In genomic region chr2:85889648-85890281, GRCh38 we compare ENCODE assay signal across 8 cellular contexts. TPM values are rescaled to one million over a fixed set of nuclear protein-coding genes. Genes with fewer than 3 reads are reported as not detected.
A peak's percentile ranks its signal among the peaks of the same experiment; 100 is the strongest.
DNase-seq lines count a peak whose midpoint lies in the region; ATAC-seq and TF ChIP-seq lines count a peak whose summit lies in the region.

No MANE protein-coding gene starts in this region.

- H3K27me3 Mint-ChIP-seq in CD4-positive, alpha-beta T cell, result no peaks in the 10 kb centered on the region

- TF ChIP-seq CTCF in CD4-positive, alpha-beta T cell (IDR thresholded peaks at IDR 0.05), result no peak
- TF ChIP-seq CTCF in OCI-LY3 (IDR thresholded peaks at IDR 0.05; ENCODE audit: low read depth, low read length), result no peak

- H3K9ac ChIP-seq in OCI-LY3 (ENCODE audit: low read length), result peak overlapping the region; percentile 75

- H3K4me2 ChIP-seq in OCI-LY3 (ENCODE audit: low read length), result peak overlapping the region; percentile 76

- H2AFZ ChIP-seq in OCI-LY3 (ENCODE audit: low read depth, low read length), result peak overlapping the region; percentile 60
- H2AFZ ChIP-seq in neuron (ENCODE audit: low read depth, low read length), result peak overlapping the region; percentile 79

- H3K27ac Mint-ChIP-seq in CD4-positive, alpha-beta T cell, result peak overlapping the region; percentile 95

- ATAC-seq in CD4-positive, alpha-beta T cell (ENCODE audit: poor library complexity), result no peak
- ATAC-seq in GM21528 (IDR thresholded peaks at IDR 0.05; ENCODE audit: low FRiP score, unreplicated experiment) (no peak), HG03469 (IDR thresholded peaks at IDR 0.05; ENCODE audit: unreplicated experiment) (no peak)

- peaks cover 57% of the 10 kb centered on the region for H3K4me1 Mint-ChIP-seq in CD4-positive, alpha-beta T cell (ENCODE audit: low read depth)

- no peaks in the 10 kb centered on the region for H3K9me3 Mint-ChIP-seq in CD4-positive, alpha-beta T cell

- POLR2A ChIA-PET in CD4-positive, alpha-beta T cell (lab: Charles Lee), result interaction anchor here (0.7 to 5.6 kb wide), 14 partner anchors 17 to 551 kb away, joined by 3 to 81 read pairs (median 7); partner anchors contain the start of genes KDM3A, POLR1A and PTCD3

- CTCF ChIA-PET in CD4-positive, alpha-beta T cell (lab: Charles Lee), result interaction anchor here (0.8 to 5.8 kb wide), 13 partner anchors 10 to 253 kb away, joined by 3 to 71 read pairs (median 11); partner anchors contain the start of genes POLR1A and PTCD3

- intact Hi-C loops in CD4-positive, alpha-beta T cell (cut with DNase I, micrococcal nuclease), result loop anchor here (1.0 to 2.0 kb wide), 6 partner anchors 36 to 217 kb away; partner anchors contain the start of gene PTCD3 (in 1 of the 2)

- peaks cover 24% of the 10 kb centered on the region for H4K20me1 ChIP-seq in OCI-LY3 (ENCODE audit: insufficient read depth, low read length)

- WGBS in esophagus, 2 donors, result 30 to 36% methylated on average over 20 of the region's 20 CpGs

- H3K36me3 ChIP-seq in OCI-LY3 (replicated peaks; ENCODE audit: low read depth, low read length), result peaks cover 31% of the 10 kb centered on the region
- H3K36me3 ChIP-seq in esophagus (ENCODE audit: control insufficient read depth in 2 of 2, insufficient read depth in 2 of 2, low read length in 1 of 2), result no peaks in the 10 kb centered on the region
- H3K36me3 ChIP-seq in neuron (ENCODE audit: insufficient read depth, low read length), result no peaks in the 10 kb centered on the region

- peak overlapping the region; percentile 98 for H3K4me3 Mint-ChIP-seq in CD4-positive, alpha-beta T cell

- H3K4me3 ChIP-seq in OCI-LY3 (ENCODE audit: low read length) (peak overlapping the region; percentile 77), esophagus (ENCODE audit: low read depth in 1 of 2, low read length in 2 of 2) (peak overlapping the region; percentile 65 to 74), neuron (ENCODE audit: low read length) (peak overlapping the region; percentile 81)

- peaks cover 33% of the 10 kb centered on the region for H3K4me1 ChIP-seq in OCI-LY3 (ENCODE audit: low read length)
- no peaks in the 10 kb centered on the region for H3K4me1 ChIP-seq in esophagus (ENCODE audit: control insufficient read depth in 2 of 2, insufficient read depth in 2 of 2, low read length in 1 of 2)
- H3K4me1 ChIP-seq in neuron (ENCODE audit: insufficient read depth, low read length), result peaks cover 27% of the 10 kb centered on the region

- no peaks in the 10 kb centered on the region for H3K9me3 ChIP-seq in CD4-positive, alpha-beta T cell (ENCODE audit: control insufficient read depth, low read length)
- H3K9me3 ChIP-seq in OCI-LY3 (ENCODE audit: insufficient read depth, low read length) (peaks cover 4% of the 10 kb centered on the region; the same call in 1 of the 2 replicates), esophagus (ENCODE audit: control insufficient read depth in 2 of 2, insufficient read depth in 1 of 2, low read depth in 1 of 2, low read length in 1 of 2) (no peaks in the 10 kb centered on the region), neuron (ENCODE audit: low read length) (no peaks in the 10 kb centered on the region)

- H3K27ac ChIP-seq in CD4-positive, alpha-beta T cell (ENCODE audit: low read depth, low read length), result peak overlapping the region; percentile 60
- H3K27ac ChIP-seq in OCI-LY3 (ENCODE audit: low read length) (peak overlapping the region; percentile 46), esophagus (ENCODE audit: low read depth in 2 of 2, low read length in 1 of 2) (peak overlapping the region; percentile 81 to 82)

- H3K27me3 ChIP-seq in CD4-positive, alpha-beta T cell (ENCODE audit: control insufficient read depth, insufficient read depth, low read length), result no peaks in the 10 kb centered on the region
- H3K27me3 ChIP-seq in OCI-LY3 (ENCODE audit: low read depth, low read length) (no peaks in the 10 kb centered on the region), esophagus (ENCODE audit: control insufficient read depth in 1 of 2, insufficient read depth in 2 of 2, low read length in 2 of 2) (no peaks in the 10 kb centered on the region), neuron (ENCODE audit: insufficient read depth, low read length) (peaks cover 25% of the 10 kb centered on the region)

- DNase-seq in CD4-positive, alpha-beta T cell, result no peak
- DNase-seq in activated effector memory CD4-positive, alpha-beta T cell treated with Interleukin-2 at 50 U/mL for 16 hours, result no peak
- no peak for DNase-seq in stimulated activated CD4-positive, alpha-beta T cell treated with anti-CD3 and anti-CD28 coated beads, Interleukin-12 subunit alpha, Interleukin-12 subunit beta, amount 100 ng/mL, for 4 hours

- peaks cover 18% of the 10 kb centered on the region for H3K36me3 Mint-ChIP-seq in CD4-positive, alpha-beta T cell (ENCODE audit: low read depth)

- peaks cover 39% of the 10 kb centered on the region for H3K79me2 ChIP-seq in OCI-LY3 (ENCODE audit: low read length)

RNA-seq across cellular contexts. Expression of gene ST3GAL5, which starts 1.0 kb away (rescaled TPM):
- total RNA-seq in CD4-positive, alpha-beta T cell, result 10 to 100 TPM; 76.7 to 77.8 TPM
- 1 to 10 TPM; 1.9 to 3.2 TPM for polyA plus RNA-seq in esophagus
